Comparison of ENCODE assay signal across 8 cellular contexts in the genomic region with DNA sequence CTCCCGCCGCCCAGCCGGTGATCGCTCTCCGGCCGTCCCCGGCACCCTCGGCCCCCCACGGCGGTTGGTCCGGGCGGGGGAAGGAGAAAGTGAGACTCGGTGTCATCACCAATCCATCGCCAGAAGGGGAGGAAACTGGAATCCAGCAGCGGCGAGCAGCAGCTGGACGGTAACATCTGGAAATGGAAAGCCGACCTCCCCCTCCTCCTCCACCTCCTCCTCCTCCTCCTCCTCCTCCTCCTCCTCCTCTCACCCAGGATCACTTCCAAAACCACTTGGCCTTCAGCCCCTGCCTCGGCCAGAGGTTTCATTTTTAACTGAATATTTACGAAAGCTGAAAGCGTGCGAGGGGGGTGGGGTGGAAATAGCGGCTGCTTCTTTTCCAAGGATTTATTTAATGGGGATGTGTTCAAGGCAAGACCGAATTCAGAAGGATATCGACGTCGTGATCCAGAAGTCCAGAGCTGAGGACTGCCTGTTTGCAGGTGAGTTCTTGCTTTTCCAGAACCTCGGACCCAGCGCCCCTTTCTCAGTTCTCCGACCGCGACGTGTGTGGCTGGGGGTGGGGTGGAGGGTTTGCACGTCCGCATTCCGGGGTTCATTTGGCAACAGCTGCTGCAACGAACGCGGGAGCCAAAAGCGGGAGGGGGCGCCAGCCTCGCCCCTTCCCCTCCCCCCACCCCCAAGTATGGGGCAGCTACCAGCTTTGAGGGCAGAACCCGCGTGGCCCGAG. TPM values are rescaled to one million over a fixed set of nuclear protein-coding genes. Genes with fewer than 3 reads are reported as not detected.
DNase-seq lines count a peak whose midpoint lies in the region; ATAC-seq and TF ChIP-seq lines count a peak whose summit lies in the region.
"Not testable (repeated sequence)": the region's sequence is repeated elsewhere in the genome, so short reads cannot be mapped to it uniquely, and the experiment has no call there.

No MANE protein-coding gene starts in this region.

- peaks cover 11% of the 10 kb centered on the region for H3K79me2 ChIP-seq in Loucy (ENCODE audit: insufficient read depth, low read length)
- not testable (repeated sequence) for H3K79me2 ChIP-seq in fibroblast of lung (ENCODE audit: control insufficient read depth, insufficient read depth, low read length)

- POLR2A ChIA-PET in CD8-positive, alpha-beta memory T cell (lab: Charles Lee); activated CD4-positive, alpha-beta T cell treated with anti-CD3 and anti-CD28 coated beads for 36 hours (lab: Charles Lee): not testable (repeated sequence)

- not testable (repeated sequence) for H3K9me3 ChIP-seq in CD8-positive, alpha-beta memory T cell (ENCODE audit: low read length); Loucy (ENCODE audit: insufficient read depth, low read depth, low read length); fibroblast of lung (ENCODE audit: control insufficient read depth, insufficient read depth, low read depth, low read length); liver (ENCODE audit: control insufficient read depth in 4 of 4, low read length in 3 of 4); testis

- not testable (repeated sequence) for H3K4me1 ChIP-seq in CD8-positive, alpha-beta memory T cell (ENCODE audit: insufficient read depth, low read length); Loucy (ENCODE audit: insufficient read depth, low read length, poor library complexity, severe bottlenecking); fibroblast of lung (ENCODE audit: control insufficient read depth, extremely low read depth, insufficient read depth, low read length); liver (ENCODE audit: control insufficient read depth in 4 of 4, insufficient read depth in 4 of 4, low read length in 3 of 4); testis

- not testable (repeated sequence) for H3K27me3 Mint-ChIP-seq in CD8-positive, alpha-beta memory T cell; activated CD4-positive, alpha-beta T cell treated with anti-CD3 and anti-CD28 coated beads for 36 hours; activated naive CD8-positive, alpha-beta T cell treated with anti-CD3 and anti-CD28 coated beads, Interleukin-2, amount 50 U/mL, for 24 hours

- not testable (repeated sequence) for TF ChIP-seq RAD21 in liver (IDR thresholded peaks at IDR 0.05)

- CTCF ChIA-PET in CD8-positive, alpha-beta memory T cell (lab: Charles Lee); activated CD4-positive, alpha-beta T cell treated with anti-CD3 and anti-CD28 coated beads for 36 hours (lab: Charles Lee): not testable (repeated sequence)

- H3K27ac Mint-ChIP-seq in CD8-positive, alpha-beta memory T cell: peak overlapping the region; percentile 20 to 94 (median 89)
- peak overlapping the region; percentile 86 for H3K27ac Mint-ChIP-seq in activated CD4-positive, alpha-beta T cell treated with anti-CD3 and anti-CD28 coated beads for 36 hours
- peak overlapping the region; percentile 67 for H3K27ac Mint-ChIP-seq in activated naive CD8-positive, alpha-beta T cell treated with anti-CD3 and anti-CD28 coated beads, Interleukin-2, amount 50 U/mL, for 24 hours

- DNase-seq in CD8-positive, alpha-beta memory T cell: peak in 3 of 5 donors; percentile 16 to 53 (median 49)
- peak; percentile 55 for DNase-seq in activated CD4-positive, alpha-beta T cell treated with anti-CD3 and anti-CD28 coated beads for 36 hours
- peak; percentile 29 for DNase-seq in activated naive CD8-positive, alpha-beta T cell treated with anti-CD3 and anti-CD28 coated beads, Interleukin-2, amount 50 U/mL, for 24 hours
- not testable (repeated sequence) for DNase-seq in fibroblast of lung (ENCODE audit: low read depth in 2 of 2)
- DNase-seq in posterior vena cava (ENCODE audit: low spot score) (peak; percentile 73), testis (peak; percentile 46)

- H3K36me3 ChIP-seq in CD8-positive, alpha-beta memory T cell (ENCODE audit: insufficient read depth, low read length); Loucy (ENCODE audit: insufficient read depth, low read length); fibroblast of lung (ENCODE audit: control insufficient read depth, insufficient read depth, low read length); liver (ENCODE audit: control insufficient read depth in 4 of 4, insufficient read depth in 3 of 4, low read depth in 1 of 4, low read length in 3 of 4); testis (ENCODE audit: low read depth, missing control alignments): not testable (repeated sequence)

- H3K36me3 Mint-ChIP-seq in CD8-positive, alpha-beta memory T cell; activated CD4-positive, alpha-beta T cell treated with anti-CD3 and anti-CD28 coated beads for 36 hours (ENCODE audit: low read depth); activated naive CD8-positive, alpha-beta T cell treated with anti-CD3 and anti-CD28 coated beads, Interleukin-2, amount 50 U/mL, for 24 hours (ENCODE audit: low read depth): not testable (repeated sequence)

- H3K4me3 ChIP-seq in CD8-positive, alpha-beta memory T cell (ENCODE audit: low read length): not testable (repeated sequence)
- H3K4me3 ChIP-seq in Loucy (ENCODE audit: low read length, poor library complexity, severe bottlenecking): peak overlapping the region; percentile 70
- peak overlapping the region in 3 of 4 experiments; percentile 23 to 52 (median 47) for H3K4me3 ChIP-seq in fibroblast of lung (replicated peaks in 1 of 4; ENCODE audit: control extremely low read depth in 1 of 4, insufficient read depth in 1 of 4, low read depth in 3 of 4, low read length in 4 of 4)
- H3K4me3 ChIP-seq in liver (ENCODE audit: low read depth in 1 of 3, low read length in 3 of 3): peak overlapping the region in 1 of 3 donors; percentile 48
- H3K4me3 ChIP-seq in testis: peak overlapping the region; percentile 47 to 65

- not testable (repeated sequence) for H4K20me1 ChIP-seq in Loucy (ENCODE audit: insufficient read depth, low read length, poor library complexity, severe bottlenecking); fibroblast of lung (ENCODE audit: control insufficient read depth, extremely low read depth, insufficient read depth, low read length)

- peak overlapping the region; percentile 47 for H3K27ac ChIP-seq in CD8-positive, alpha-beta memory T cell (ENCODE audit: low read depth, low read length)
- not testable (repeated sequence) for H3K27ac ChIP-seq in fibroblast of lung (ENCODE audit: insufficient read depth, low read length)
- peak overlapping the region; percentile 69 to 79 for H3K27ac ChIP-seq in liver (ENCODE audit: low read depth in 1 of 2, low read length in 2 of 2)
- H3K27ac ChIP-seq in testis: peak overlapping the region; percentile 24 to 44

- H3K4me2 ChIP-seq in Loucy (ENCODE audit: low read depth, low read length, poor library complexity, severe bottlenecking); fibroblast of lung (ENCODE audit: extremely low read depth, insufficient read depth, low read length): not testable (repeated sequence)

- H2AFZ ChIP-seq in Loucy (ENCODE audit: low read length); fibroblast of lung (ENCODE audit: low read length): not testable (repeated sequence)

- TF ChIP-seq CTCF in Loucy (conservative IDR thresholded peaks at IDR 0.05; ENCODE audit: low read length); fibroblast of lung (conservative IDR thresholded peaks at IDR 0.05 in 1 of 2, IDR thresholded peaks at IDR 0.05 in 1 of 2; ENCODE audit: low read depth in 1 of 2, low read length in 2 of 2); liver (IDR thresholded peaks at IDR 0.05; ENCODE audit: low read depth, low read length, missing input control); testis (IDR thresholded peaks at IDR 0.05): not testable (repeated sequence)

- intact Hi-C loops in activated CD4-positive, alpha-beta T cell treated with anti-CD3 and anti-CD28 coated beads for 36 hours (cut with DNase I, micrococcal nuclease); posterior vena cava (cut with DNase I); testis (cut with DNase I; ENCODE audit: low total_unique reads): not testable (repeated sequence)

- H3K4me1 Mint-ChIP-seq in CD8-positive, alpha-beta memory T cell; activated CD4-positive, alpha-beta T cell treated with anti-CD3 and anti-CD28 coated beads for 36 hours; activated naive CD8-positive, alpha-beta T cell treated with anti-CD3 and anti-CD28 coated beads, Interleukin-2, amount 50 U/mL, for 24 hours: not testable (repeated sequence)

- peak overlapping the region; percentile 64 to 90 (median 86) for H3K4me3 Mint-ChIP-seq in CD8-positive, alpha-beta memory T cell
- peak overlapping the region; percentile 69 for H3K4me3 Mint-ChIP-seq in activated CD4-positive, alpha-beta T cell treated with anti-CD3 and anti-CD28 coated beads for 36 hours
- H3K4me3 Mint-ChIP-seq in activated naive CD8-positive, alpha-beta T cell treated with anti-CD3 and anti-CD28 coated beads, Interleukin-2, amount 50 U/mL, for 24 hours: peak overlapping the region; percentile 70

- WGBS in liver: 0% methylated on average over 24 of the region's 45 CpGs
- no CpG with 5 or more reads among the region's 45 CpGs for WGBS in testis, 2 donors

- not testable (repeated sequence) for H3K9me2 ChIP-seq in Loucy (replicated peaks; ENCODE audit: low read depth, low read length)

- peak overlapping the region; percentile 75 for H3K9ac ChIP-seq in Loucy (ENCODE audit: low read depth, low read length, poor library complexity, severe bottlenecking)
- H3K9ac ChIP-seq in fibroblast of lung (ENCODE audit: insufficient read depth, low read length); liver (ENCODE audit: low read depth in 1 of 2, low read length in 2 of 2): not testable (repeated sequence)

- H3K9me3 Mint-ChIP-seq in CD8-positive, alpha-beta memory T cell; activated CD4-positive, alpha-beta T cell treated with anti-CD3 and anti-CD28 coated beads for 36 hours (ENCODE audit: low read depth); activated naive CD8-positive, alpha-beta T cell treated with anti-CD3 and anti-CD28 coated beads, Interleukin-2, amount 50 U/mL, for 24 hours: not testable (repeated sequence)

- not testable (repeated sequence) for ATAC-seq in activated CD4-positive, alpha-beta T cell treated with anti-CD3 and anti-CD28 coated beads for 36 hours; activated naive CD8-positive, alpha-beta T cell treated with anti-CD3 and anti-CD28 coated beads, Interleukin-2, amount 50 U/mL, for 24 hours

- not testable (repeated sequence) for TF ChIP-seq POLR2A in testis (IDR thresholded peaks at IDR 0.05)

- not testable (repeated sequence) for H3K27me3 ChIP-seq in CD8-positive, alpha-beta memory T cell (ENCODE audit: insufficient read depth, low read length, poor library complexity, severe bottlenecking); Loucy (ENCODE audit: insufficient read depth, low read length, poor library complexity, severe bottlenecking); fibroblast of lung (ENCODE audit: control insufficient read depth, insufficient read depth, low read length); liver (ENCODE audit: control insufficient read depth in 4 of 4, insufficient read depth in 4 of 4, low read length in 3 of 4); testis

- H3F3A ChIP-seq in Loucy (ENCODE audit: low read depth): not testable (repeated sequence)

RNA-seq across cellular contexts. Expression of gene PPIAL4C, which starts 23.6 kb away (rescaled TPM):
- 1 to 10 TPM in 1 of 2 experiments, under 1 TPM in 1; 0.64 to 1.5 TPM for total RNA-seq in CD8-positive, alpha-beta memory T cell
- not detected for polyA plus RNA-seq in CD8-positive, alpha-beta memory T cell
- total RNA-seq in activated CD4-positive, alpha-beta T cell treated with anti-CD3 and anti-CD28 coated beads for 36 hours: not detected
- total RNA-seq in fibroblast of lung (not detected in 2 replicates), liver (not detected), posterior vena cava (not detected), testis (not detected)
- polyA plus RNA-seq in fibroblast of lung (not detected in 2 replicates), liver (not detected), testis (ENCODE audit: insufficient read depth, low read depth, low replicate concordance) (not detected)
- polyA plus RNA-seq in fibroblast of lung (2012): not detected in 2 replicates
- polyA minus RNA-seq in fibroblast of lung (ENCODE audit: low replicate concordance): not detected in 2 replicates
